1 cellular context compared by ENCODE assay signal in genomic region chr11:61980783-61981541, GRCh38.
TF ChIP-seq lines count a peak whose summit lies in the region.

No MANE protein-coding gene starts in this region.

TF ChIP-seq in IMR-90, 13 proteins besides CTCF, POLR2A, EP300 and RAD21:
- no peak for TF ChIP-seq MAFK (IDR thresholded peaks at IDR 0.05; ENCODE audit: low read depth, low read length)
- TF ChIP-seq CEBPB (IDR thresholded peaks at IDR 0.05; ENCODE audit: low read depth, low read length): no peak
- TF ChIP-seq BHLHE40 (IDR thresholded peaks at IDR 0.05; ENCODE audit: low read depth, low read length): no peak
- TF ChIP-seq FOS (IDR thresholded peaks at IDR 0.05; ENCODE audit: low read depth, low read length): no peak
- no peak for TF ChIP-seq RFX5 (IDR thresholded peaks at IDR 0.05; ENCODE audit: low read depth, low read length)
- TF ChIP-seq ELK1 (IDR thresholded peaks at IDR 0.05; ENCODE audit: borderline replicate concordance, low read depth, low read length): no peak
- no peak for TF ChIP-seq USF2 (IDR thresholded peaks at IDR 0.05; ENCODE audit: low read depth, low read length)
- no peak for TF ChIP-seq SMC3 (IDR thresholded peaks at IDR 0.05; ENCODE audit: low read depth, low read length)
